Comparison of ENCODE assay signal across 17 cellular contexts in the genomic region with DNA sequence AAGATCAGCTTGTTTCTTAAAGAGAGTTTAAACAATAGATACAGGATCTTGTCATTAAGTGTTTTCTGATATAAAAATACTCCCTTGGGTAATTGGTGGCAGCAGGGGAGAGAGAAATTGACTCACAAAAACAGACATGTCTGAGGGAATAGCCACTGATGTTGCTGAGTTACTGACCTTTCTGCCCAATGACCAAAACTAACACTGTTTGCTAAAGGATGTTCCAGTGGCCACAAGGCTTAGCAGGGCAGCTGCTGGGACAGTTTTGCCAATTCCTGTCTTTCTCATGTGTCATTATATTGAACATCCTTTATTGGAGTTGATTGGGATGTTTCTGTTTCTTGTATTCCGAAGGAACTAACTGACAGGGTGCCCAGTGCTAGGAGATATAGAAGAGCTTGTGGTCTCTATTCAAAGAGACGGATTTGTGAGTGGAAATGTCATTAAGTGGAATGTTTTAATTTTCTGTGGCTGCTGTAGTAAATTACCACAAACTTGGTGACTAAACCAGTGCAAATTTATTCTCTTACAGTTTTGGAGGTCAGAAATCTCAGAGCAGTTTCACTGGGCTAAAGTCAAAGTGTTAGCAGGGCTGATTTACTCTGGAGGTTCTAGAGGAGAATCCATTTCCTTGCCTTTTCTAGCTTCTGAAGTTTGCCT.
"Had no signal": no experiment of that assay in that cellular context is flagged by ENCODE, and none has a peak within 500 bp of the region (broad histone marks: within the 10 kb centered on the region; RNA-seq: fewer than 3 reads in every experiment).

No MANE protein-coding gene starts in this region.

- H3K36me3 ChIP-seq: breast epithelium had no signal

- H3K79me2 ChIP-seq: hepatocyte, parathyroid adenoma had no signal

- H3K27ac Mint-ChIP-seq: activated CD8-positive, alpha-beta memory T cell treated with anti-CD3 and anti-CD28 coated beads, Interleukin-2, amount 10 ng/mL, durations not matched to agents 7 days and 5 days; activated naive CD8-positive, alpha-beta T cell treated with anti-CD3 and anti-CD28 coated beads, Interleukin-2, amount 10 ng/mL, durations not matched to agents 7 days and 5 days; endodermal cell; naive B cell had no signal

- H3K27me3 ChIP-seq: breast epithelium, hepatocyte had no signal

- H2AFZ ChIP-seq: hepatocyte, parathyroid adenoma had no signal

- H3K4me1 ChIP-seq: breast epithelium, parathyroid adenoma had no signal

- H3K36me3 Mint-ChIP-seq: activated CD8-positive, alpha-beta memory T cell treated with anti-CD3 and anti-CD28 coated beads, Interleukin-2, amount 10 ng/mL, durations not matched to agents 7 days and 5 days; activated naive CD8-positive, alpha-beta T cell treated with anti-CD3 and anti-CD28 coated beads, Interleukin-2, amount 10 ng/mL, durations not matched to agents 7 days and 5 days; naive B cell had no signal

- H3K9me3 Mint-ChIP-seq: activated T-cell treated with anti-CD3 and anti-CD28 coated beads, Interleukin-2, amount 50 U/mL, for 4 hours; naive B cell had no signal

- H3K4me1 Mint-ChIP-seq: activated CD8-positive, alpha-beta memory T cell treated with anti-CD3 and anti-CD28 coated beads, Interleukin-2, amount 10 ng/mL, durations not matched to agents 7 days and 5 days; activated naive CD8-positive, alpha-beta T cell treated with anti-CD3 and anti-CD28 coated beads, Interleukin-2, amount 10 ng/mL, durations not matched to agents 7 days and 5 days had no signal

- DNase-seq: activated CD4-positive, alpha-beta T cell treated with anti-CD3 and anti-CD28 coated beads, Interleukin-2, amount 50 U/mL, for 4 hours; activated CD8-positive, alpha-beta memory T cell treated with anti-CD3 and anti-CD28 coated beads, Interleukin-2, amount 10 ng/mL, durations not matched to agents 7 days and 5 days; activated gamma-delta T cell; activated naive CD8-positive, alpha-beta T cell treated with anti-CD3 and anti-CD28 coated beads, Interleukin-2, amount 10 ng/mL, durations not matched to agents 7 days and 5 days; activated T-cell treated with anti-CD3 and anti-CD28 coated beads, Interleukin-2, amount 50 U/mL, for 4 hours; anterior cingulate cortex; endodermal cell; erythroblast; kidney; naive B cell; retina; small intestine; T-helper 2 cell had no signal

- ATAC-seq: activated CD4-positive, CD25-positive, alpha-beta regulatory T cell treated with anti-CD3 and anti-CD28 coated beads, Interleukin-2, amount 50 U/mL, for 24 hours; activated CD8-positive, alpha-beta memory T cell treated with anti-CD3 and anti-CD28 coated beads, Interleukin-2, amount 10 ng/mL, durations not matched to agents 7 days and 5 days; activated T-cell treated with anti-CD3 and anti-CD28 coated beads, Interleukin-2, amount 50 U/mL, for 4 hours had no signal

- H3K27me3 Mint-ChIP-seq: activated CD8-positive, alpha-beta memory T cell treated with anti-CD3 and anti-CD28 coated beads, Interleukin-2, amount 10 ng/mL, durations not matched to agents 7 days and 5 days; naive B cell had no signal

- H3K4me2 ChIP-seq: hepatocyte had no signal

- H3K9me3 ChIP-seq: breast epithelium had no signal

- H3K4me3 ChIP-seq: breast epithelium, hepatocyte had no signal

- FAIRE-seq: kidney, small intestine had no signal

- H3K4me3 Mint-ChIP-seq: activated CD8-positive, alpha-beta memory T cell treated with anti-CD3 and anti-CD28 coated beads, Interleukin-2, amount 10 ng/mL, durations not matched to agents 7 days and 5 days; activated naive CD8-positive, alpha-beta T cell treated with anti-CD3 and anti-CD28 coated beads, Interleukin-2, amount 10 ng/mL, durations not matched to agents 7 days and 5 days; activated T-cell treated with anti-CD3 and anti-CD28 coated beads, Interleukin-2, amount 50 U/mL, for 4 hours; endodermal cell; naive B cell had no signal

- H3K27ac ChIP-seq: breast epithelium, parathyroid adenoma had no signal
